ENCODE assay signal across 11 cellular contexts in the genomic region with DNA sequence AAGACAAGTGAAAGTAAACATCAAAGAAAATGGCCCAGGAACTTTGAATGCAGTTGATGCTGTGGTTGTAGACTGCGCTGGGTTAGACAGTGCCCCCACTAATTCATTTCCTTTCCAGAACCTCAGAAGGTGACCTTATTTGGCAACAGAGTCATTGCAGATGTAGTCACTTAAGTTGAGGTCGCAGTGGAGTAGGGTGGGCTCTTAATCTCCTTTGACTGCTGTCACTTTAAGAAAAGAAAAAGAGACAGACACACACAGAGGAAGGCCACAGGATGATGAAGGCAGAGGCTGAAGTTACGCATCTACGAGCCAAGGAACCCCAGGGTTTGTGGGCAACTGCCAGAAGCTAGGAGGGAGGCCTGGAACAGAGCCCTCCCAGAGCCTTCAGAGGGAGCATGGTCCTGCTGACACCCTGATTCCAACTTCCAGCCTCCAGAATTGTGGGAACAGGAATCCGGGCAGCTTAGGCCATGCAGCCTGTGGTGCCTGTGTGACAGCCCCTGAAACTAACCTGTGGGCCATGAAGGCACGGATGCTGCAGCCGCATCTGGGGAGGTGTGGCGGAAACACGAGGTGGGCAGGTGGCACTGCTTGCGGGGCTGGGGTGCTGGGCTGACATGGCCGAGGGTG.
DNase-seq lines count a peak whose midpoint lies in the region; ATAC-seq and TF ChIP-seq lines count a peak whose summit lies in the region.
"Had no signal": no experiment of that assay in that cellular context is flagged by ENCODE, and none has a peak within 500 bp of the region (broad histone marks: within the 10 kb centered on the region; RNA-seq: fewer than 3 reads in every experiment).

No MANE protein-coding gene starts in this region.

- H3K4me1 Mint-ChIP-seq in naive thymus-derived CD8-positive, alpha-beta T cell: peaks cover 46 to 91% (median 74%) of the 10 kb centered on the region in 4 donors

- BruUV-seq in PC-3 (replicated peaks; lab: Mats Ljungman, UMichigan): no TSS peak

- no peaks in the 10 kb centered on the region for H3K9me3 ChIP-seq in gastrocnemius medialis
- no peaks in the 10 kb centered on the region for H3K9me3 ChIP-seq in PC-3 (ENCODE audit: low read length)
- H3K9me3 ChIP-seq: pancreas had no signal

- peak overlapping the region; percentile 90 to 99 (median 98) for H3K27ac Mint-ChIP-seq in naive thymus-derived CD8-positive, alpha-beta T cell

- no peak overlapping the region for H3K27ac ChIP-seq in gastrocnemius medialis
- no peak overlapping the region for H3K27ac ChIP-seq in PC-3 (ENCODE audit: low read length)
- H3K27ac ChIP-seq: pancreas had no signal

- H3K4me2 ChIP-seq in PC-3 (ENCODE audit: low read length): no peak overlapping the region

- H3K79me2 ChIP-seq in PC-3 (ENCODE audit: low read length): no peaks in the 10 kb centered on the region

- H3K9me2 ChIP-seq in PC-3 (replicated peaks; ENCODE audit: low read length): no peaks in the 10 kb centered on the region

- no peak for TF ChIP-seq CTCF in GM13977 (IDR thresholded peaks at IDR 0.05; ENCODE audit: extremely low read depth, insufficient read depth, missing control alignments)
- no peak for TF ChIP-seq CTCF in gastrocnemius medialis (IDR thresholded peaks at IDR 0.05 in 4 of 5, conservative IDR thresholded peaks at IDR 0.05 in 1 of 5)
- TF ChIP-seq CTCF in PC-3 (conservative IDR thresholded peaks at IDR 0.05; ENCODE audit: low read depth, low read length): no peak

- no peaks in the 10 kb centered on the region for H3K36me3 ChIP-seq in gastrocnemius medialis
- H3K36me3 ChIP-seq in PC-3 (ENCODE audit: low read depth, low read length): no peaks in the 10 kb centered on the region
- H3K36me3 ChIP-seq: pancreas had no signal

- no peak for TF ChIP-seq POLR2A in gastrocnemius medialis (IDR thresholded peaks at IDR 0.05)

- CTCF ChIA-PET in PC-3 (lab: Charles Lee): no interaction called here

- peaks cover 0 to 12% (median 4%) of the 10 kb centered on the region in 3 donors for H3K36me3 Mint-ChIP-seq in naive thymus-derived CD8-positive, alpha-beta T cell

- peak overlapping the region; percentile 69 to 95 (median 86) for H3K4me3 Mint-ChIP-seq in naive thymus-derived CD8-positive, alpha-beta T cell

- H3K9ac ChIP-seq in PC-3 (ENCODE audit: low read length): no peak overlapping the region

- ATAC-seq in HG03103 (IDR thresholded peaks at IDR 0.05; ENCODE audit: low read depth, unreplicated experiment): peak; percentile 72
- ATAC-seq in naive thymus-derived CD8-positive, alpha-beta T cell: peak; percentile 90 to 92
- no peak for ATAC-seq in gastrocnemius medialis
- ATAC-seq in PC-3: no peak
- ATAC-seq: pancreas, Right ventricle myocardium inferior had no signal

- H3K4me1 ChIP-seq in gastrocnemius medialis (no peaks in the 10 kb centered on the region), PC-3 (ENCODE audit: insufficient read depth, low read length) (no peaks in the 10 kb centered on the region)
- H3K4me1 ChIP-seq: pancreas had no signal

- H3K9me3 Mint-ChIP-seq in naive thymus-derived CD8-positive, alpha-beta T cell: no peaks in the 10 kb centered on the region

- no peaks in the 10 kb centered on the region for H3K27me3 Mint-ChIP-seq in naive thymus-derived CD8-positive, alpha-beta T cell

- H2AFZ ChIP-seq in PC-3 (ENCODE audit: low read length): no peak overlapping the region

- intact Hi-C loops in gastrocnemius medialis (cut with DNase I; ENCODE audit: low total_unique reads) (no loop called here), PC-3 (cut with micrococcal nuclease) (no loop called here)

- DNase-seq in GM13977 (ENCODE audit: low spot score): peak; percentile 65
- DNase-seq in activated T-cell treated with anti-CD3 and anti-CD28 coated beads for 1 hour (ENCODE audit: low read depth): peak; percentile 12
- peak in 9 of 10 donors; percentile 23 to 88 (median 76) for DNase-seq in naive thymus-derived CD8-positive, alpha-beta T cell
- DNase-seq in gastrocnemius medialis: no peak
- DNase-seq in SW 1271 (lab: John Stamatoyannopoulos, UW): no peak
- no peak for DNase-seq in PC-3
- no peak for DNase-seq in NCI-H748 treated with DMSO at 0.1 percent for 48 hours (lab: John Stamatoyannopoulos, UW)
- DNase-seq: NCI-H146 had no signal

- H4K20me1 ChIP-seq in PC-3 (ENCODE audit: low read length): no peaks in the 10 kb centered on the region

- in situ Hi-C loops in GM13977 (cut with MboI; ENCODE audit: low pct_unique_long_range_greater_than_20kb, low sequenced_read_pairs, unreplicated experiment): loop anchor here (25.0 kb wide), 1 partner anchor 407 kb away; no protein-coding TSS in a partner anchor
- in situ Hi-C loops in gastrocnemius medialis (cut with MboI; ENCODE audit: low sequenced_read_pairs in 4 of 4): loop anchor here (5.0 to 25.0 kb wide), 3 partner anchors 142 to 407 kb away; no protein-coding TSS in a partner anchor

- no peaks in the 10 kb centered on the region for H3K27me3 ChIP-seq in gastrocnemius medialis
- no peaks in the 10 kb centered on the region for H3K27me3 ChIP-seq in PC-3 (ENCODE audit: low read length)
- H3K27me3 ChIP-seq: pancreas had no signal

- H3K4me3 ChIP-seq in gastrocnemius medialis (no peak overlapping the region), PC-3 (ENCODE audit: low read length) (no peak overlapping the region)
- H3K4me3 ChIP-seq: pancreas had no signal

- POLR2A ChIA-PET in naive thymus-derived CD8-positive, alpha-beta T cell (lab: Charles Lee): interaction anchor here (1.2 to 2.4 kb wide), 6 partner anchors 11 to 137 kb away, joined by 3 to 10 read pairs (median 6); partner anchors contain the start of gene PRKAG2
- POLR2A ChIA-PET in PC-3 (lab: Charles Lee; ENCODE audit: unreplicated experiment): no interaction called here

- H3F3A ChIP-seq in PC-3 (ENCODE audit: low read length, unreplicated experiment): no peaks in the 10 kb centered on the region

Comparison
In these comparisons a context has a peak if more than half of its experiments do, and no peak if none do; other contexts are left out.
1. DNase-seq: peak in GM13977 (single experiment), activated T-cell treated with anti-CD3 and anti-CD28 coated beads for 1 hour (single experiment) and naive thymus-derived CD8-positive, alpha-beta T cell (9 of 10); none in gastrocnemius medialis (0 of 2), SW 1271 (0 of 2), PC-3 (single experiment) and NCI-H748 treated with DMSO at 0.1 percent for 48 hours (single experiment).
2. ATAC-seq: peak in HG03103 (single experiment) and naive thymus-derived CD8-positive, alpha-beta T cell (2 of 2); none in gastrocnemius medialis (0 of 2) and PC-3 (single experiment).